Comparison of ENCODE assay signal across 14 cellular contexts in genomic region chr4:71074452-71075299, GRCh38.
DNase-seq lines count a peak whose midpoint lies in the region; ATAC-seq and TF ChIP-seq lines count a peak whose summit lies in the region.
"Had no signal": no experiment of that assay in that cellular context is flagged by ENCODE, and none has a peak within 500 bp of the region (broad histone marks: within the 10 kb centered on the region; RNA-seq: fewer than 3 reads in every experiment).

No MANE protein-coding gene starts in this region.

- no peaks in the 10 kb centered on the region for H3F3A ChIP-seq in GM23338 (replicated peaks; ENCODE audit: low read depth)

- TF ChIP-seq EP300 in stomach (IDR thresholded peaks at IDR 0.05): no peak

- TF ChIP-seq POLR2A in stomach (IDR thresholded peaks at IDR 0.05) (no peak), GM18505 (IDR thresholded peaks at IDR 0.05; ENCODE audit: borderline replicate concordance, extremely low read depth, insufficient read depth, insufficient read length) (no peak)

- H3K9me3 Mint-ChIP-seq in GM23338 (no peaks in the 10 kb centered on the region), nephron progenitor cell (no peaks in the 10 kb centered on the region)
- H3K9me3 Mint-ChIP-seq: central memory CD8-positive, alpha-beta T cell had no signal

- no peak overlapping the region for H3K27ac Mint-ChIP-seq in GM23338
- H3K27ac Mint-ChIP-seq in nephron progenitor cell: no peak overlapping the region

- 25 to 31% (median 28%) methylated on average over 10 of the region's 10 CpGs for WGBS in stomach, 5 donors

- no peak overlapping the region for H3K4me2 ChIP-seq in GM23338

- H3K9me3 ChIP-seq in iPS-20b (ENCODE audit: insufficient read depth, low read depth, low read length): no peaks in the 10 kb centered on the region
- H3K9me3 ChIP-seq in stomach: no peaks in the 10 kb centered on the region
- H3K9me3 ChIP-seq: sigmoid colon had no signal

- TF ChIP-seq CTCF in GM23338 (conservative IDR thresholded peaks at IDR 0.05; ENCODE audit: low read depth in 2 of 2) (no peak), stomach (IDR thresholded peaks at IDR 0.05) (no peak), nephron progenitor cell (IDR thresholded peaks at IDR 0.05) (no peak)

- no peaks in the 10 kb centered on the region for H4K20me1 ChIP-seq in GM23338 (replicated peaks; ENCODE audit: insufficient read depth)

- H3K27ac ChIP-seq in GM23338 (ENCODE audit: low read depth) (no peak overlapping the region), iPS-20b (ENCODE audit: low read length) (no peak overlapping the region), stomach (peak overlapping the region in 4 of 5 donors; percentile 32 to 53 (median 43))

- ATAC-seq in GM23338 (no peak), HG02884 (IDR thresholded peaks at IDR 0.05; ENCODE audit: unreplicated experiment) (no peak), GM18505 (IDR thresholded peaks at IDR 0.05; ENCODE audit: unreplicated experiment) (no peak)
- no peak for ATAC-seq in activated CD4-positive, CD25-positive, alpha-beta regulatory T cell treated with anti-CD3 and anti-CD28 coated beads, Interleukin-2, amount 50 U/mL, for 24 hours

- H3K9ac ChIP-seq in iPS-20b (ENCODE audit: low read depth, low read length): 0 out of 2 replicates have a peak overlapping the region, but pooled peaks have one; percentile 4

- no peak overlapping the region for H3K4me3 ChIP-seq in GM23338
- H3K4me3 ChIP-seq in iPS-20b (ENCODE audit: low read length): no peak overlapping the region
- peak overlapping the region in 2 of 4 donors; percentile 9 to 14 for H3K4me3 ChIP-seq in stomach
- H3K4me3 ChIP-seq: lung, sigmoid colon had no signal

- no peaks in the 10 kb centered on the region for H3K27me3 ChIP-seq in GM23338 (ENCODE audit: insufficient read depth)
- no peaks in the 10 kb centered on the region for H3K27me3 ChIP-seq in iPS-20b (ENCODE audit: insufficient read depth, low read length)
- no peaks in the 10 kb centered on the region for H3K27me3 ChIP-seq in stomach
- H3K27me3 ChIP-seq: sigmoid colon had no signal

- H3K4me1 Mint-ChIP-seq in GM23338: peaks cover 13% of the 10 kb centered on the region; the same call in 2 of the 3 replicates
- no peaks in the 10 kb centered on the region for H3K4me1 Mint-ChIP-seq in nephron progenitor cell
- H3K4me1 Mint-ChIP-seq: central memory CD8-positive, alpha-beta T cell had no signal

- peak overlapping the region; percentile 85; the same call in 1 of the 2 replicates for H2AFZ ChIP-seq in GM23338

- H3K36me3 Mint-ChIP-seq in GM23338 (ENCODE audit: low read depth): no peaks in the 10 kb centered on the region
- H3K36me3 Mint-ChIP-seq in nephron progenitor cell (ENCODE audit: low read depth): no peaks in the 10 kb centered on the region

- no peaks in the 10 kb centered on the region for H3K27me3 Mint-ChIP-seq in GM23338 (ENCODE audit: insufficient read depth, low read depth, poor library complexity)
- no peaks in the 10 kb centered on the region for H3K27me3 Mint-ChIP-seq in nephron progenitor cell (ENCODE audit: low read depth, poor library complexity)

- H3K4me3 Mint-ChIP-seq in GM23338: no peak overlapping the region
- no peak overlapping the region for H3K4me3 Mint-ChIP-seq in nephron progenitor cell
- H3K4me3 Mint-ChIP-seq: central memory CD8-positive, alpha-beta T cell had no signal

- intact Hi-C loops in stomach (cut with DNase I; ENCODE audit: low total_unique reads): no loop called here

- H3K4me1 ChIP-seq in GM23338 (ENCODE audit: insufficient read depth) (no peaks in the 10 kb centered on the region), iPS-20b (ENCODE audit: insufficient read depth, low read length) (no peaks in the 10 kb centered on the region), stomach (peaks cover 0 to 15% (median 7%) of the 10 kb centered on the region in 4 donors)
- H3K4me1 ChIP-seq: sigmoid colon had no signal

- DNase-seq in GM23338 (ENCODE audit: low spot score): no peak
- peak; percentile 90 for DNase-seq in cerebellar cortex (ENCODE audit: low spot score)
- peak; percentile 41 for DNase-seq in stomach
- DNase-seq in nephron progenitor cell: no peak
- DNase-seq: DMS79, NCI-H2171 treated with DMSO at 0.1 percent for 48 hours, RPMI8226, sigmoid colon had no signal

- no peaks in the 10 kb centered on the region for H3K79me2 ChIP-seq in GM23338 (replicated peaks; ENCODE audit: insufficient read depth)

- H3K9me2 ChIP-seq in GM23338 (ENCODE audit: insufficient read depth): no peaks in the 10 kb centered on the region

- H3K36me3 ChIP-seq in GM23338 (ENCODE audit: insufficient read depth) (no peaks in the 10 kb centered on the region), iPS-20b (ENCODE audit: insufficient read depth, low read depth, low read length) (no peaks in the 10 kb centered on the region), stomach (no peaks in the 10 kb centered on the region)
- H3K36me3 ChIP-seq: sigmoid colon had no signal

TF ChIP-seq in GM23338, 12 proteins besides CTCF, POLR2A, EP300 and RAD21 (continues in another document):
- TF ChIP-seq EZH2phosphoT487 (IDR thresholded peaks at IDR 0.05; ENCODE audit: unreplicated experiment): no peak
- no peak for TF ChIP-seq ZNF331 (CRISPR knock-in tag; IDR thresholded peaks at IDR 0.05; ENCODE audit: low read depth)
- TF ChIP-seq CREB1 (CRISPR knock-in tag; IDR thresholded peaks at IDR 0.05; ENCODE audit: low read depth): no peak
- TF ChIP-seq, protein P1, sequence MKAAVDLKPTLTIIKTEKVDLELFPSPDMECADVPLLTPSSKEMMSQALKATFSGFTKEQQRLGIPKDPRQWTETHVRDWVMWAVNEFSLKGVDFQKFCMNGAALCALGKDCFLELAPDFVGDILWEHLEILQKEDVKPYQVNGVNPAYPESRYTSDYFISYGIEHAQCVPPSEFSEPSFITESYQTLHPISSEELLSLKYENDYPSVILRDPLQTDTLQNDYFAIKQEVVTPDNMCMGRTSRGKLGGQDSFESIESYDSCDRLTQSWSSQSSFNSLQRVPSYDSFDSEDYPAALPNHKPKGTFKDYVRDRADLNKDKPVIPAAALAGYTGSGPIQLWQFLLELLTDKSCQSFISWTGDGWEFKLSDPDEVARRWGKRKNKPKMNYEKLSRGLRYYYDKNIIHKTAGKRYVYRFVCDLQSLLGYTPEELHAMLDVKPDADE (IDR thresholded peaks at IDR 0.05): no peak
- no peak for TF ChIP-seq JUNB (IDR thresholded peaks at IDR 0.05; ENCODE audit: unreplicated experiment)
- TF ChIP-seq, protein P2, sequence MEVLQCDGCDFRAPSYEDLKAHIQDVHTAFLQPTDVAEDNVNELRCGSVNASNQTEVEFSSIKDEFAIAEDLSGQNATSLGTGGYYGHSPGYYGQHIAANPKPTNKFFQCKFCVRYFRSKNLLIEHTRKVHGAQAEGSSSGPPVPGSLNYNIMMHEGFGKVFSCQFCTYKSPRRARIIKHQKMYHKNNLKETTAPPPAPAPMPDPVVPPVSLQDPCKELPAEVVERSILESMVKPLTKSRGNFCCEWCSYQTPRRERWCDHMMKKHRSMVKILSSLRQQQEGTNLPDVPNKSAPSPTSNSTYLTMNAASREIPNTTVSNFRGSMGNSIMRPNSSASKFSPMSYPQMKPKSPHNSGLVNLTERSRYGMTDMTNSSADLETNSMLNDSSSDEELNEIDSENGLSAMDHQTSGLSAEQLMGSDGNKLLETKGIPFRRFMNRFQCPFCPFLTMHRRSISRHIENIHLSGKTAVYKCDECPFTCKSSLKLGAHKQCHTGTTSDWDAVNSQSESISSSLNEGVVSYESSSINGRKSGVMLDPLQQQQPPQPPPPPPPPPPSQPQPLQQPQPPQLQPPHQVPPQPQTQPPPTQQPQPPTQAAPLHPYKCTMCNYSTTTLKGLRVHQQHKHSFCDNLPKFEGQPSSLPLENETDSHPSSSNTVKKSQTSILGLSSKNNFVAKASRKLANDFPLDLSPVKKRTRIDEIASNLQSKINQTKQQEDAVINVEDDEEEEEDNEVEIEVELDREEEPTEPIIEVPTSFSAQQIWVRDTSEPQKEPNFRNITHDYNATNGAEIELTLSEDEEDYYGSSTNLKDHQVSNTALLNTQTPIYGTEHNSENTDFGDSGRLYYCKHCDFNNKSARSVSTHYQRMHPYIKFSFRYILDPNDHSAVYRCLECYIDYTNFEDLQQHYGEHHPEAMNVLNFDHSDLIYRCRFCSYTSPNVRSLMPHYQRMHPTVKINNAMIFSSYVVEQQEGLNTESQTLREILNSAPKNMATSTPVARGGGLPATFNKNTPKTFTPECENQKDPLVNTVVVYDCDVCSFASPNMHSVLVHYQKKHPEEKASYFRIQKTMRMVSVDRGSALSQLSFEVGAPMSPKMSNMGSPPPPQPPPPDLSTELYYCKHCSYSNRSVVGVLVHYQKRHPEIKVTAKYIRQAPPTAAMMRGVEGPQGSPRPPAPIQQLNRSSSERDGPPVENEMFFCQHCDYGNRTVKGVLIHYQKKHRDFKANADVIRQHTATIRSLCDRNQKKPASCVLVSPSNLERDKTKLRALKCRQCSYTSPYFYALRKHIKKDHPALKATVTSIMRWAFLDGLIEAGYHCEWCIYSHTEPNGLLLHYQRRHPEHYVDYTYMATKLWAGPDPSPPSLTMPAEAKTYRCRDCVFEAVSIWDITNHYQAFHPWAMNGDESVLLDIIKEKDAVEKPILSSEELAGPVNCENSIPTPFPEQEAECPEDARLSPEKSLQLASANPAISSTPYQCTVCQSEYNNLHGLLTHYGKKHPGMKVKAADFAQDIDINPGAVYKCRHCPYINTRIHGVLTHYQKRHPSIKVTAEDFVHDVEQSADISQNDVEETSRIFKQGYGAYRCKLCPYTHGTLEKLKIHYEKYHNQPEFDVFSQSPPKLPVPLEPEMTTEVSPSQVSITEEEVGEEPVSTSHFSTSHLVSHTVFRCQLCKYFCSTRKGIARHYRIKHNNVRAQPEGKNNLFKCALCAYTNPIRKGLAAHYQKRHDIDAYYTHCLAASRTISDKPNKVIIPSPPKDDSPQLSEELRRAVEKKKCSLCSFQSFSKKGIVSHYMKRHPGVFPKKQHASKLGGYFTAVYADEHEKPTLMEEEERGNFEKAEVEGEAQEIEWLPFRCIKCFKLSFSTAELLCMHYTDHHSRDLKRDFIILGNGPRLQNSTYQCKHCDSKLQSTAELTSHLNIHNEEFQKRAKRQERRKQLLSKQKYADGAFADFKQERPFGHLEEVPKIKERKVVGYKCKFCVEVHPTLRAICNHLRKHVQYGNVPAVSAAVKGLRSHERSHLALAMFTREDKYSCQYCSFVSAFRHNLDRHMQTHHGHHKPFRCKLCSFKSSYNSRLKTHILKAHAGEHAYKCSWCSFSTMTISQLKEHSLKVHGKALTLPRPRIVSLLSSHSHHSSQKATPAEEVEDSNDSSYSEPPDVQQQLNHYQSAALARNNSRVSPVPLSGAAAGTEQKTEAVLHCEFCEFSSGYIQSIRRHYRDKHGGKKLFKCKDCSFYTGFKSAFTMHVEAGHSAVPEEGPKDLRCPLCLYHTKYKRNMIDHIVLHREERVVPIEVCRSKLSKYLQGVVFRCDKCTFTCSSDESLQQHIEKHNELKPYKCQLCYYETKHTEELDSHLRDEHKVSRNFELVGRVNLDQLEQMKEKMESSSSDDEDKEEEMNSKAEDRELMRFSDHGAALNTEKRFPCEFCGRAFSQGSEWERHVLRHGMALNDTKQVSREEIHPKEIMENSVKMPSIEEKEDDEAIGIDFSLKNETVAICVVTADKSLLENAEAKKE (CRISPR knock-in tag; IDR thresholded peaks at IDR 0.05): no peak
- TF ChIP-seq STAT1 (IDR thresholded peaks at IDR 0.05; ENCODE audit: unreplicated experiment): no peak
- no peak for TF ChIP-seq POLR2AphosphoS5 (IDR thresholded peaks at IDR 0.05; ENCODE audit: low read depth)

Comparison
In these comparisons a context has a peak if more than half of its experiments do, and no peak if none do; other contexts are left out.
1. DNase-seq: peak in cerebellar cortex (single experiment) and stomach (single experiment); none in GM23338 (single experiment) and nephron progenitor cell (single experiment).
2. H3K27ac ChIP-seq: peak in stomach (4 of 5); none in GM23338 (single experiment) and iPS-20b (single experiment).